In the genomic region with DNA sequence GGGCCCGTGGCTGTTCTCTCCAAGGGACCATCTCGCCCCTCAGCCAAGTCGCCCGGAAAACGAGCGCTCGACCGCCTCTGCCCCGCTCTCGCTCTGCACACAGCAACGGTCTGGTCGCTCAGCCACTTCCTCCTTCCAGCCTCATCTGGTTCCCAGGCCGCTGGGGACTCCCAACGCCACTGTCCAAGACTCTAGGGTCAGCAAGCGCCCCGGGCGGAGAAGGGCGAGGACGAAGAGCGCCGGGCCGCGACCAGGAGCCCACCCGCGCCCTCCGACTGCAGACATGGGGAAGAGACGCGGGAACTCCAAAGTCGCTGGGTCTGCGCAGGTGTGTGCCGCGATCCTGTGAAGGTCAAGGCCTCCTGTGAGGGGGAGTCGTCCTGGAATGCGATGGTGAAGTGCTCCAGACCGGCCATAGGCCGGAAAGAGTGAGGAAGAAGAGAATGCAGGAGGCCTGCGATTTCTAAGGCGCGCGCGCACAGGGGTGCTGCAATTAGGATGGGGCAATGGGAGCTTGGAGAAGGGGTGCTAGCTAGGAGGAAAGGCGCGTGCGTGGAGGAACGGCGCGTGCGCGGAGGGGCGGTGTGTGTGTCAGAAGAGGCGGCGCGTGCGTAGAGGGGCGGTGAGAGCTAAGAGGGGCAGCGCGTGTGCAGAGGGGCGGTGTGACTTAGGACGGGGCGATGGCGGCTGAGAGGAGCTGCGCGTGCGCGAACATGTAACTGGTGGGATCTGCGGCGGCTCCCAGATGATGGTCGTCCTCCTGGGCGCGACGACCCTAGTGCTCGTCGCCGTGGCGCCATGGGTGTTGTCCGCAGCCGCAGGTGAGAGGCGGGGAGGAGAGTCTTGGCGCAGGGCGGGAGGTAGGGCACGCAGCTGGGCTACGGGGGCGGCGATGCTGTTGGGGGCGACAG, we compare ENCODE assay signal across 8 cellular contexts. TPM values are rescaled to one million over a fixed set of nuclear protein-coding genes. Genes with fewer than 3 reads are reported as not detected.
DNase-seq lines count a peak whose midpoint lies in the region; ATAC-seq, FAIRE-seq and TF ChIP-seq lines count a peak whose summit lies in the region.

A gene (plus strand): TSS at position 660 of the 911 bp plus-strand sequence. CDS start 86 bp downstream, at position 746.

- peaks cover 0 to 4% (median 0%) of the 10 kb centered on the region in 5 donors for H3K36me3 Mint-ChIP-seq in naive thymus-derived CD4-positive, alpha-beta T cell
- H3K36me3 Mint-ChIP-seq in stimulated activated naive B cell treated with anti-CD40 and anti-IgM and Interleukin-4, amounts not matched to agents 10 μg/mL and 1 μg/mL and 100 μg/mL, for 72 hours = peaks cover 8% of the 10 kb centered on the region in 2 donors

- peaks cover 0 to 2% (median 0%) of the 10 kb centered on the region in 5 donors for H3K27me3 Mint-ChIP-seq in naive thymus-derived CD4-positive, alpha-beta T cell
- H3K27me3 Mint-ChIP-seq in stimulated activated naive B cell treated with anti-CD40 and anti-IgM and Interleukin-4, amounts not matched to agents 10 μg/mL and 1 μg/mL and 100 μg/mL, for 72 hours = no peaks in the 10 kb centered on the region

- H3K4me1 Mint-ChIP-seq in naive thymus-derived CD4-positive, alpha-beta T cell = peaks cover 0 to 33% (median 26%) of the 10 kb centered on the region in 7 donors
- peaks cover 8 to 21% of the 10 kb centered on the region in 2 donors for H3K4me1 Mint-ChIP-seq in stimulated activated naive B cell treated with anti-CD40 and anti-IgM and Interleukin-4, amounts not matched to agents 10 μg/mL and 1 μg/mL and 100 μg/mL, for 72 hours

- H3K27ac Mint-ChIP-seq in naive thymus-derived CD4-positive, alpha-beta T cell = no peak within 1 kb of the TSS
- H3K27ac Mint-ChIP-seq in stimulated activated naive B cell treated with anti-CD40 and anti-IgM and Interleukin-4, amounts not matched to agents 10 μg/mL and 1 μg/mL and 100 μg/mL, for 72 hours = no peak within 1 kb of the TSS

- ATAC-seq in naive thymus-derived CD4-positive, alpha-beta T cell = peak; percentile 94
- ATAC-seq in stimulated activated naive B cell treated with anti-CD40 and anti-IgM and Interleukin-4, amounts not matched to agents 10 μg/mL and 1 μg/mL and 100 μg/mL, for 72 hours (replicated peaks) = peak; percentile 82 to 90

- H3F3A ChIP-seq in DOHH2 (ENCODE audit: control insufficient read depth, insufficient read depth) = peaks cover 10% of the 10 kb centered on the region
- H3F3A ChIP-seq in GM23248 (ENCODE audit: insufficient read depth) = no peaks in the 10 kb centered on the region

- H3K4me1 ChIP-seq in DOHH2 (ENCODE audit: control insufficient read depth, low read length) (peaks cover 38% of the 10 kb centered on the region), GM23248 (ENCODE audit: insufficient read depth) (peaks cover 11% of the 10 kb centered on the region), Karpas-422 (ENCODE audit: low read length) (peaks cover 21% of the 10 kb centered on the region), fibroblast of lung (ENCODE audit: control insufficient read depth, extremely low read depth, insufficient read depth, low read length) (no peaks in the 10 kb centered on the region)
- H3K4me1 ChIP-seq in naive thymus-derived CD4-positive, alpha-beta T cell (ENCODE audit: control insufficient read depth in 2 of 2, insufficient read depth in 2 of 2, low read length in 2 of 2) = peaks cover 21 to 23% of the 10 kb centered on the region in 2 donors

- in situ Hi-C loops in GM23248 (cut with MboI) = no loop called here

- DNase-seq in GM23248 = peak; percentile 100
- DNase-seq in Karpas-422 = peak; percentile 99
- peak; percentile 90 for DNase-seq in RCC 7860 (ENCODE audit: low spot score)
- DNase-seq in activated T-helper 1 cell treated with Interleukin-2 at 50 U/mL for 16 hours (ENCODE audit: low read depth) = peak; percentile 98
- peak; percentile 96 to 98 for DNase-seq in fibroblast of lung (ENCODE audit: low read depth in 2 of 2)
- peak; percentile 94 to 100 (median 98) for DNase-seq in naive thymus-derived CD4-positive, alpha-beta T cell
- peak; percentile 94 for DNase-seq in stimulated activated naive B cell treated with anti-CD40 and anti-IgM and Interleukin-4, amounts not matched to agents 10 μg/mL and 1 μg/mL and 100 μg/mL, for 72 hours

- H3K9ac ChIP-seq in GM23248 = peak within 1 kb of the TSS; percentile 95
- peak within 1 kb of the TSS; percentile 93 for H3K9ac ChIP-seq in Karpas-422 (ENCODE audit: low read length)
- H3K9ac ChIP-seq in fibroblast of lung (ENCODE audit: insufficient read depth, low read length) = peak within 1 kb of the TSS; percentile 98

- CTCF ChIA-PET in naive thymus-derived CD4-positive, alpha-beta T cell (lab: Charles Lee) = interaction anchor here (0.6 to 2.0 kb wide), 10 partner anchors 15 to 549 kb away, joined by 3 to 17 read pairs (median 4); a partner anchor contains a TSS

- H3K9me3 Mint-ChIP-seq in naive thymus-derived CD4-positive, alpha-beta T cell = no peaks in the 10 kb centered on the region
- no peaks in the 10 kb centered on the region for H3K9me3 Mint-ChIP-seq in stimulated activated naive B cell treated with anti-CD40 and anti-IgM and Interleukin-4, amounts not matched to agents 10 μg/mL and 1 μg/mL and 100 μg/mL, for 72 hours

- peaks cover 39% of the 10 kb centered on the region for H3K36me3 ChIP-seq in DOHH2 (ENCODE audit: control insufficient read depth, low read length)
- H3K36me3 ChIP-seq in GM23248 (ENCODE audit: low read depth) = no peaks in the 10 kb centered on the region
- no peaks in the 10 kb centered on the region for H3K36me3 ChIP-seq in Karpas-422 (ENCODE audit: insufficient read depth, low read length)
- H3K36me3 ChIP-seq in fibroblast of lung (ENCODE audit: control insufficient read depth, insufficient read depth, low read length) = no peaks in the 10 kb centered on the region
- peaks cover 0 to 7% (median 0%) of the 10 kb centered on the region in 3 experiments for H3K36me3 ChIP-seq in naive thymus-derived CD4-positive, alpha-beta T cell (ENCODE audit: control insufficient read depth in 2 of 3, insufficient read depth in 3 of 3, low read length in 3 of 3)

- H3K9me2 ChIP-seq in DOHH2 (replicated peaks; ENCODE audit: control insufficient read depth, low read length) = no peaks in the 10 kb centered on the region
- H3K9me2 ChIP-seq in GM23248 (ENCODE audit: insufficient read depth) = no peaks in the 10 kb centered on the region
- H3K9me2 ChIP-seq in Karpas-422 (replicated peaks; ENCODE audit: insufficient read depth, low read length) = no peaks in the 10 kb centered on the region

- H3K27ac ChIP-seq in DOHH2 (ENCODE audit: low read depth, low read length) (peak within 1 kb of the TSS; percentile 89), GM23248 (peak within 1 kb of the TSS; percentile 91), Karpas-422 (ENCODE audit: low read length) (peak within 1 kb of the TSS; percentile 86), fibroblast of lung (ENCODE audit: insufficient read depth, low read length) (peak within 1 kb of the TSS; percentile 98)
- peak within 1 kb of the TSS; percentile 94 for H3K27ac ChIP-seq in naive thymus-derived CD4-positive, alpha-beta T cell (ENCODE audit: low read depth, low read length)

- H4K20me1 ChIP-seq in DOHH2 (ENCODE audit: control insufficient read depth, insufficient read depth, low read depth, low read length) (peaks cover 4% of the 10 kb centered on the region; the same call in 1 of the 2 replicates), GM23248 (ENCODE audit: insufficient read depth) (no peaks in the 10 kb centered on the region), Karpas-422 (ENCODE audit: insufficient read depth, low read depth, low read length) (no peaks in the 10 kb centered on the region), fibroblast of lung (ENCODE audit: control insufficient read depth, extremely low read depth, insufficient read depth, low read length) (no peaks in the 10 kb centered on the region)

- WGBS in GM23248 (ENCODE audit: low coverage in 1 of 2, low lambda C conversion rate in 2 of 2, missing lambda C conversion rate in 2 of 2), 2 experiments = 1 to 2% methylated on average over 74 to 85 of the region's 85 CpGs

- H3K79me2 ChIP-seq in DOHH2 (ENCODE audit: control insufficient read depth, low read length) = peaks cover 58% of the 10 kb centered on the region
- H3K79me2 ChIP-seq in GM23248 (ENCODE audit: insufficient read depth) = peaks cover 42% of the 10 kb centered on the region
- peaks cover 45% of the 10 kb centered on the region for H3K79me2 ChIP-seq in Karpas-422 (ENCODE audit: low read length)
- peaks cover 26% of the 10 kb centered on the region for H3K79me2 ChIP-seq in fibroblast of lung (ENCODE audit: control insufficient read depth, insufficient read depth, low read length)

- peak within 1 kb of the TSS; percentile 98 for H3K4me3 ChIP-seq in DOHH2 (ENCODE audit: low read length)
- peak within 1 kb of the TSS; percentile 97 for H3K4me3 ChIP-seq in GM23248
- peak within 1 kb of the TSS; percentile 81 for H3K4me3 ChIP-seq in Karpas-422 (ENCODE audit: low read length)
- H3K4me3 ChIP-seq in fibroblast of lung (replicated peaks in 1 of 4; ENCODE audit: control extremely low read depth in 1 of 4, insufficient read depth in 1 of 4, low read depth in 3 of 4, low read length in 4 of 4) = peak within 1 kb of the TSS; percentile 84 to 99 (median 96)
- H3K4me3 ChIP-seq in naive thymus-derived CD4-positive, alpha-beta T cell (ENCODE audit: low read length) = peak within 1 kb of the TSS; percentile 87

- H3K9me3 ChIP-seq in DOHH2 (ENCODE audit: control insufficient read depth, insufficient read depth, low read length) (no peaks in the 10 kb centered on the region), GM23248 (ENCODE audit: low read depth) (no peaks in the 10 kb centered on the region), Karpas-422 (ENCODE audit: low read length) (no peaks in the 10 kb centered on the region), fibroblast of lung (ENCODE audit: control insufficient read depth, insufficient read depth, low read depth, low read length) (no peaks in the 10 kb centered on the region)
- no peaks in the 10 kb centered on the region for H3K9me3 ChIP-seq in naive thymus-derived CD4-positive, alpha-beta T cell (ENCODE audit: control insufficient read depth in 2 of 3, low read length in 3 of 3)

- H3K27me3 ChIP-seq in DOHH2 (ENCODE audit: control insufficient read depth, low read length) (no peaks in the 10 kb centered on the region), GM23248 (replicated peaks; ENCODE audit: insufficient read depth) (no peaks in the 10 kb centered on the region), Karpas-422 (ENCODE audit: low read length) (no peaks in the 10 kb centered on the region), fibroblast of lung (ENCODE audit: control insufficient read depth, insufficient read depth, low read length) (no peaks in the 10 kb centered on the region)
- no peaks in the 10 kb centered on the region for H3K27me3 ChIP-seq in naive thymus-derived CD4-positive, alpha-beta T cell (ENCODE audit: control insufficient read depth in 2 of 2, insufficient read depth in 2 of 2, low read length in 2 of 2)

- no peak for FAIRE-seq in RCC 7860 (lab: Jason Lieb, UNC)

- H3K4me3 Mint-ChIP-seq in naive thymus-derived CD4-positive, alpha-beta T cell = no peak within 1 kb of the TSS
- H3K4me3 Mint-ChIP-seq in stimulated activated naive B cell treated with anti-CD40 and anti-IgM and Interleukin-4, amounts not matched to agents 10 μg/mL and 1 μg/mL and 100 μg/mL, for 72 hours = no peak within 1 kb of the TSS

- intact Hi-C loops in naive thymus-derived CD4-positive, alpha-beta T cell (cut with micrococcal nuclease) = loop anchor here (1.0 to 5.0 kb wide), 20 partner anchors 25 to 597 kb away; a partner anchor contains a TSS

- H2AFZ ChIP-seq in GM23248 (peak within 1 kb of the TSS; percentile 100), Karpas-422 (ENCODE audit: low read length) (peak within 1 kb of the TSS; percentile 88), fibroblast of lung (ENCODE audit: low read length) (peak within 1 kb of the TSS; percentile 99)

- H3K4me2 ChIP-seq in DOHH2 (ENCODE audit: low read length) = peak within 1 kb of the TSS; percentile 84
- H3K4me2 ChIP-seq in GM23248 (ENCODE audit: unreplicated experiment) = peak within 1 kb of the TSS; percentile 94
- peak within 1 kb of the TSS; percentile 94 for H3K4me2 ChIP-seq in Karpas-422 (ENCODE audit: low read depth, low read length, poor library complexity, severe bottlenecking)
- H3K4me2 ChIP-seq in fibroblast of lung (ENCODE audit: extremely low read depth, insufficient read depth, low read length) = peak within 1 kb of the TSS; percentile 86

- POLR2A ChIA-PET in naive thymus-derived CD4-positive, alpha-beta T cell (lab: Charles Lee) = interaction anchor here (0.7 to 2.4 kb wide), 38 partner anchors 9 to 553 kb away, joined by 3 to 58 read pairs (median 5); a partner anchor contains a TSS

- TF ChIP-seq CTCF in DOHH2 (IDR thresholded peaks at IDR 0.05; ENCODE audit: low read depth, low read length, poor library complexity, severe bottlenecking) = no peak
- TF ChIP-seq CTCF in fibroblast of lung (conservative IDR thresholded peaks at IDR 0.05 in 1 of 2, IDR thresholded peaks at IDR 0.05 in 1 of 2; ENCODE audit: low read depth in 1 of 2, low read length in 2 of 2) = no peak

RNA-seq across cellular contexts. Expression of the gene that starts here (rescaled TPM):
- 19.1 and 24.0 TPM in 2 replicates for total RNA-seq in GM23248 (2014; rRNA removed; shearing (Covaris generic))
- polyA plus RNA-seq in GM23248 (2016; fragmentation: Nextera tagmentation; extraction: Ambion mirVana) (55.9 and 65.1 TPM in 2 replicates), fibroblast of lung (16.5 and 23.1 TPM in 2 replicates)
- total RNA-seq in Karpas-422 (2014; rRNA removed; shearing (Covaris generic); ENCODE audit: low replicate concordance) = 6.8 and 10.5 TPM in 2 replicates
- total RNA-seq in fibroblast of lung = 17.5 and 19.5 TPM in 2 replicates
- 18.7 and 24.7 TPM in 2 replicates for polyA plus RNA-seq in fibroblast of lung (2012)
- polyA minus RNA-seq in fibroblast of lung (ENCODE audit: low replicate concordance) = 7.8 and 8.2 TPM in 2 replicates
- 10 to 100 TPM; 24.7 to 60.8 (median 40.0) TPM for total RNA-seq in naive thymus-derived CD4-positive, alpha-beta T cell
- 10 to 100 TPM; 62.5 to 76.2 TPM for polyA plus RNA-seq in naive thymus-derived CD4-positive, alpha-beta T cell

Comparison
In these comparisons a context has a peak if more than half of its experiments do, and no peak if none do; other contexts are left out.
1. Peak in every context shown above with its lines: DNase-seq, ATAC-seq, H3K4me3 ChIP-seq and H3K27ac ChIP-seq.